Comparison of ENCODE assay signal across 8 cellular contexts in the genomic region with DNA sequence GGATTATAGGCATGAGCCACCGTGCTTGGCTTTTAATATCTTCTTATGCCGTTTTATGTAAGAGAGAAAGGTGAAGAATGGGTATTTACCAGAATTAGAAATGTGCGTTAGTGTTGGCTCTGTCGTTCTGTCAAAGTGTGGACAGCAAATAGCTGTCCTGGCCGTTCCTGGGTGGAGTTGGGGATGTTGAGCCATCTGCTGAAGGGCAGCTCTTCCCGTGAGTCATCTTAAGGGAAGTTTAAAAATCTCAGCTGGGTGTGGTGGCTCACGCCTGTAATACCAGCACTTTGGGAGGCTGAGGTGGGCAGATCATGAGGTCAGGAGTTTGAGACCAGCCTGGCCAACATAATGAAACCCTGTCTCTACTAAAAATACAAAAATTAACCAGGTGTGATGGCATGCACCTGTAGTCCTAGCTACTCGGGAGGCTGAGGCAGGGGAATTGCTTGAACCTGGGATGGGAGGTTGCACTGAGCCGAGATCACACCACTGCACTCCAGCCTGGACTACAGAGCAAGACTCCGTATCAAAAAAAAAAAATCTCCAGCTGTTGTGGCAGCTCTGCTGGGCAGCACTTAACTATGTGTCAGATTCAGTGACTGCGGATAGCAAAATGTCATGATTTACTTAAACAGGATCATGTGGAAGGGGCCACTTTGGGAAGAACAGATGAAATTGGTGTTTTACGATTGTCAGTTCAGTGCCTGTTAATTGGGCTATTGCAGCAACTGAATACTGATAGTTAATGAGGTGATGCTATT. TPM values are rescaled to one million over a fixed set of nuclear protein-coding genes. Genes with fewer than 3 reads are reported as not detected.
DNase-seq lines count a peak whose midpoint lies in the region; ATAC-seq and TF ChIP-seq lines count a peak whose summit lies in the region.
"Not testable (repeated sequence)": the region's sequence is repeated elsewhere in the genome, so short reads cannot be mapped to it uniquely, and the experiment has no call there.

No MANE protein-coding gene starts in this region.

- H3K27ac Mint-ChIP-seq in T-cell (peak overlapping the region; percentile 75 to 93), natural killer cell (peak overlapping the region; percentile 45 to 67)
- H3K27ac Mint-ChIP-seq in activated naive CD4-positive, alpha-beta T cell treated with anti-CD3 and anti-CD28 coated beads, Interleukin-2, amount 50 U/mL, for 24 hours = peak overlapping the region; percentile 51
- peak overlapping the region; percentile 20 to 93 for H3K27ac Mint-ChIP-seq in stimulated activated naive CD8-positive, alpha-beta T cell treated with anti-CD3 and anti-CD28 coated beads, Interleukin-15, amount 100 ng/mL, for 72 hours

- H3K9me3 ChIP-seq in hepatocyte (ENCODE audit: low read depth) = not testable (repeated sequence)

- not testable (repeated sequence) for H3K27me3 ChIP-seq in hepatocyte

- H3K9me3 Mint-ChIP-seq in T-cell; activated naive CD4-positive, alpha-beta T cell treated with anti-CD3 and anti-CD28 coated beads, Interleukin-2, amount 50 U/mL, for 24 hours; natural killer cell; stimulated activated naive CD8-positive, alpha-beta T cell treated with anti-CD3 and anti-CD28 coated beads, Interleukin-15, amount 100 ng/mL, for 72 hours: not testable (repeated sequence)

- not testable (repeated sequence) for H2AFZ ChIP-seq in hepatocyte

- POLR2A ChIA-PET in T-cell (lab: Charles Lee) = not testable (repeated sequence)

- H3K9me2 ChIP-seq in hepatocyte (replicated peaks; ENCODE audit: insufficient read depth) = not testable (repeated sequence)

- H3K27ac ChIP-seq in epithelial cell of prostate (peak overlapping the region; percentile 88), hepatocyte (peak overlapping the region; percentile 97)

- not testable (repeated sequence) for H4K20me1 ChIP-seq in hepatocyte (ENCODE audit: insufficient read depth, poor library complexity, severe bottlenecking)

- H3K4me2 ChIP-seq in hepatocyte = not testable (repeated sequence)

- peaks cover 25% of the 10 kb centered on the region for H3K4me1 ChIP-seq in hepatocyte (ENCODE audit: insufficient read depth)

- intact Hi-C loops in natural killer cell (cut with micrococcal nuclease) = not testable (repeated sequence)

- DNase-seq in AG08395 (ENCODE audit: low spot score) = peak; percentile 58
- DNase-seq in HS-5 (ENCODE audit: low read depth) = peak; percentile 61
- DNase-seq in T-cell; epithelial cell of prostate (ENCODE audit: low read depth, low spot score); hepatocyte (ENCODE audit: low spot score); natural killer cell; stimulated activated naive CD8-positive, alpha-beta T cell treated with anti-CD3 and anti-CD28 coated beads, Interleukin-15, amount 100 ng/mL, for 72 hours: not testable (repeated sequence)

- TF ChIP-seq CTCF in hepatocyte (IDR thresholded peaks at IDR 0.05; ENCODE audit: poor library complexity); natural killer cell (IDR thresholded peaks at IDR 0.05): not testable (repeated sequence)

- not testable (repeated sequence) for H3K4me3 Mint-ChIP-seq in T-cell; activated naive CD4-positive, alpha-beta T cell treated with anti-CD3 and anti-CD28 coated beads, Interleukin-2, amount 50 U/mL, for 24 hours; natural killer cell
- peak overlapping the region in 1 of 2 donors; percentile 3 for H3K4me3 Mint-ChIP-seq in stimulated activated naive CD8-positive, alpha-beta T cell treated with anti-CD3 and anti-CD28 coated beads, Interleukin-15, amount 100 ng/mL, for 72 hours

- H3K36me3 ChIP-seq in hepatocyte (replicated peaks; ENCODE audit: insufficient read depth, low read depth) = not testable (repeated sequence)

- WGBS in hepatocyte (ENCODE audit: low lambda C conversion rate, missing lambda C conversion rate) = 93% methylated on average over 12 of the region's 12 CpGs

- CTCF ChIA-PET in T-cell (lab: Charles Lee) = interaction anchor here in 1 of 2 donors (0.7 to 1.0 kb wide), 3 partner anchors 10 to 47 kb away, joined by 3 read pairs; no protein-coding TSS in a partner anchor

- H3K27me3 Mint-ChIP-seq in T-cell; activated naive CD4-positive, alpha-beta T cell treated with anti-CD3 and anti-CD28 coated beads, Interleukin-2, amount 50 U/mL, for 24 hours; natural killer cell (ENCODE audit: low read depth in 2 of 2); stimulated activated naive CD8-positive, alpha-beta T cell treated with anti-CD3 and anti-CD28 coated beads, Interleukin-15, amount 100 ng/mL, for 72 hours: not testable (repeated sequence)

- peaks cover 45% of the 10 kb centered on the region for H3K36me3 Mint-ChIP-seq in T-cell
- not testable (repeated sequence) for H3K36me3 Mint-ChIP-seq in activated naive CD4-positive, alpha-beta T cell treated with anti-CD3 and anti-CD28 coated beads, Interleukin-2, amount 50 U/mL, for 24 hours; natural killer cell

- H3K79me2 ChIP-seq in hepatocyte = peaks cover 99% of the 10 kb centered on the region

- not testable (repeated sequence) for ATAC-seq in T-cell (replicated peaks in 1 of 4); natural killer cell; stimulated activated naive CD8-positive, alpha-beta T cell treated with anti-CD3 and anti-CD28 coated beads, Interleukin-15, amount 100 ng/mL, for 72 hours

- peaks cover 87 to 96% (median 93%) of the 10 kb centered on the region in 3 donors for H3K4me1 Mint-ChIP-seq in T-cell
- H3K4me1 Mint-ChIP-seq in activated naive CD4-positive, alpha-beta T cell treated with anti-CD3 and anti-CD28 coated beads, Interleukin-2, amount 50 U/mL, for 24 hours = peaks cover 77% of the 10 kb centered on the region
- H3K4me1 Mint-ChIP-seq in natural killer cell = peaks cover 60 to 63% of the 10 kb centered on the region in 2 donors
- H3K4me1 Mint-ChIP-seq in stimulated activated naive CD8-positive, alpha-beta T cell treated with anti-CD3 and anti-CD28 coated beads, Interleukin-15, amount 100 ng/mL, for 72 hours = peaks cover 85% of the 10 kb centered on the region

- not testable (repeated sequence) for H3K4me3 ChIP-seq in hepatocyte

RNA-seq across cellular contexts. Expression of a gene that starts 15.1 kb away (rescaled TPM):
- 100 to 1,000 TPM in 3 of 5 donors, 10 to 100 TPM in 2; 58.9 to 113 (median 108) TPM for total RNA-seq in T-cell
- total RNA-seq in hepatocyte = 61.1 and 65.3 TPM in 2 replicates
- 38.8 and 40.8 TPM in 2 replicates for polyA plus RNA-seq in hepatocyte
- total RNA-seq in natural killer cell = 10 to 100 TPM; 69.2 to 86.7 (median 81.4) TPM

RNA-seq across cellular contexts. Expression of a gene that starts 39.5 kb away (rescaled TPM):
- total RNA-seq in T-cell = 100 to 1,000 TPM in 1 of 5 donors, 10 to 100 TPM in 4; 84.5 to 106 (median 93.1) TPM
- 239 and 245 TPM in 2 replicates for total RNA-seq in hepatocyte
- polyA plus RNA-seq in hepatocyte = 86.7 and 94.3 TPM in 2 replicates
- 100 to 1,000 TPM in 1 of 3 donors, 10 to 100 TPM in 2; 93.1 to 101 (median 94.1) TPM for total RNA-seq in natural killer cell

RNA-seq across cellular contexts. Expression of a gene that starts 47.8 kb away (rescaled TPM):
- total RNA-seq in T-cell = 100 to 1,000 TPM in 4 of 5 donors, 10 to 100 TPM in 1; 97.5 to 118 (median 107) TPM
- 57.1 and 57.7 TPM in 2 replicates for total RNA-seq in hepatocyte
- polyA plus RNA-seq in hepatocyte = 80.6 and 85.0 TPM in 2 replicates
- 10 to 100 TPM; 67.8 to 85.5 (median 84.5) TPM for total RNA-seq in natural killer cell
